8 cellular contexts compared by ENCODE assay signal in genomic region chr2:47402805-47403691, GRCh38. TPM values are rescaled to one million over a fixed set of nuclear protein-coding genes. Genes with fewer than 3 reads are reported as not detected.
DNase-seq lines count a peak whose midpoint lies in the region; ATAC-seq, FAIRE-seq and TF ChIP-seq lines count a peak whose summit lies in the region.

MSH2 (plus strand) TSS chr2:47403156; CDS start chr2:47403192, 36 bp downstream.

- H3K36me3 Mint-ChIP-seq in Caco-2 (ENCODE audit: insufficient read depth, unreplicated experiment): peaks cover 42% of the 10 kb centered on the region

- H3K4me3 ChIP-seq in Caco-2 (ENCODE audit: low read depth, low read length) (peak within 1 kb of the TSS; percentile 85), HUES48 (ENCODE audit: low read depth, low read length) (peak within 1 kb of the TSS; percentile 89), NT2/D1 (ENCODE audit: insufficient read length, low read depth) (peak within 1 kb of the TSS; percentile 91), H1 (ENCODE audit: extremely low read depth in 1 of 4, insufficient read depth in 2 of 4, low read depth in 3 of 4, low read length in 4 of 4) (peak within 1 kb of the TSS; percentile 67 to 92 (median 88)), mesenchymal stem cell (ENCODE audit: insufficient read depth in 1 of 2, low read depth in 1 of 2, low read length in 2 of 2) (peak within 1 kb of the TSS; percentile 82 to 98)

- H3K27me3 ChIP-seq in Caco-2 (replicated peaks; ENCODE audit: control insufficient read depth, insufficient read depth, low read length) (no peaks in the 10 kb centered on the region), HUES48 (ENCODE audit: control insufficient read depth, insufficient read depth, low read length) (no peaks in the 10 kb centered on the region), NT2/D1 (ENCODE audit: insufficient read depth, insufficient read length) (no peaks in the 10 kb centered on the region), H1 (replicated peaks in 1 of 4; ENCODE audit: control insufficient read depth in 3 of 4, extremely low read depth in 1 of 4, insufficient read depth in 3 of 4, low read length in 3 of 4) (no peaks in the 10 kb centered on the region), mesenchymal stem cell (ENCODE audit: control insufficient read depth in 1 of 2, insufficient read depth in 1 of 2, low read length in 2 of 2) (no peaks in the 10 kb centered on the region)

- H4K91ac ChIP-seq in H1 (replicated peaks; ENCODE audit: insufficient read length, low read length) (peak within 1 kb of the TSS; percentile 96), mesenchymal stem cell (ENCODE audit: low read length) (no peak within 1 kb of the TSS)

- H3K27ac Mint-ChIP-seq in Caco-2 (ENCODE audit: unreplicated experiment): peak within 1 kb of the TSS; percentile 91

- H3K18ac ChIP-seq in H1 (ENCODE audit: extremely low read depth, low read length) (peak within 1 kb of the TSS; percentile 85), mesenchymal stem cell (ENCODE audit: low read depth in 1 of 2, low read length in 2 of 2) (peak within 1 kb of the TSS; percentile 1 to 92)

- intact Hi-C loops in Caco-2 (cut with micrococcal nuclease; ENCODE audit: unreplicated experiment): no loop called here

- H3K9me3 ChIP-seq in Caco-2 (no peaks in the 10 kb centered on the region), HUES48 (ENCODE audit: control insufficient read depth, insufficient read depth, low read length) (peaks cover 4% of the 10 kb centered on the region), NT2/D1 (ENCODE audit: insufficient read depth, low read length) (peaks cover 13% of the 10 kb centered on the region; the same call in 1 of the 2 replicates), H1 (ENCODE audit: insufficient read depth in 2 of 2, low read depth in 1 of 2, low read length in 1 of 2) (peaks cover 0 to 9% of the 10 kb centered on the region in 2 experiments; a peak in 3 of 4 replicates), mesenchymal stem cell (ENCODE audit: control insufficient read depth, low read length) (no peaks in the 10 kb centered on the region)

- H3K9ac ChIP-seq in HUES48 (ENCODE audit: low read depth, low read length): peak within 1 kb of the TSS; percentile 90
- peak within 1 kb of the TSS; percentile 97 for H3K9ac ChIP-seq in NT2/D1 (ENCODE audit: insufficient read length, low read depth)
- H3K9ac ChIP-seq in H1 (replicated peaks in 1 of 4; ENCODE audit: extremely low read depth in 1 of 4, low read depth in 3 of 4, low read length in 3 of 4): peak within 1 kb of the TSS; percentile 81 to 93 (median 86)
- peak within 1 kb of the TSS; percentile 87 for H3K9ac ChIP-seq in mesenchymal stem cell (ENCODE audit: low read length)

- peaks cover 4% of the 10 kb centered on the region; the same call in 1 of the 2 replicates for H3K79me1 ChIP-seq in H1 (ENCODE audit: low read depth, low read length)
- H3K79me1 ChIP-seq in mesenchymal stem cell (replicated peaks; ENCODE audit: low read length, poor library complexity, severe bottlenecking): peaks cover 12% of the 10 kb centered on the region

- H2BK15ac ChIP-seq in H1 (ENCODE audit: low read length) (no peak within 1 kb of the TSS; the same call in 1 of the 2 replicates), mesenchymal stem cell (ENCODE audit: low read depth, poor library complexity, severe bottlenecking) (no peak within 1 kb of the TSS)

- no TSS peak for BruUV-seq in Caco-2 (replicated peaks; lab: Mats Ljungman, UMichigan)

- FAIRE-seq in H1 (lab: Jason Lieb, UNC): no peak

- H3K4me3 Mint-ChIP-seq in Caco-2 (ENCODE audit: unreplicated experiment): peak within 1 kb of the TSS; percentile 97

- H3K4me2 ChIP-seq in H1 (ENCODE audit: insufficient read depth in 1 of 2, low read depth in 2 of 2, low read length in 2 of 2) (peak within 1 kb of the TSS; percentile 68 to 78), mesenchymal stem cell (ENCODE audit: low read length, poor library complexity, severe bottlenecking) (peak within 1 kb of the TSS; percentile 96)

- peak within 1 kb of the TSS; percentile 98 for H3K27ac ChIP-seq in HUES48 (ENCODE audit: low read depth, low read length)
- peak within 1 kb of the TSS; percentile 93 for H3K27ac ChIP-seq in H1 (ENCODE audit: low read depth, low read length)
- peak within 1 kb of the TSS; percentile 78 for H3K27ac ChIP-seq in mesenchymal stem cell (ENCODE audit: low read length, poor library complexity, severe bottlenecking)

- H3K36me3 ChIP-seq in Caco-2 (ENCODE audit: control insufficient read depth, insufficient read depth, low read length) (no peaks in the 10 kb centered on the region), HUES48 (ENCODE audit: control insufficient read depth, insufficient read depth, low read length) (peaks cover 23% of the 10 kb centered on the region), NT2/D1 (ENCODE audit: insufficient read depth, insufficient read length, low read length) (peaks cover 32% of the 10 kb centered on the region), H1 (ENCODE audit: control insufficient read depth in 2 of 4, insufficient read depth in 4 of 4, low read length in 3 of 4) (peaks cover 0 to 17% (median 6%) of the 10 kb centered on the region in 4 experiments; a peak in 2 of 8 replicates), mesenchymal stem cell (ENCODE audit: control insufficient read depth in 1 of 2, insufficient read depth in 2 of 2, low read depth in 1 of 2, low read length in 2 of 2) (no peaks in the 10 kb centered on the region)

- CTCF ChIA-PET in Caco-2 (lab: Charles Lee): interaction anchor here (0.7 to 1.4 kb wide), 9 partner anchors 13 to 380 kb away, joined by 3 to 19 read pairs (median 3); partner anchors contain the start of gene MSH6
- CTCF ChIA-PET in H1 (lab: Charles Lee; ENCODE audit: partially characterized antibody): interaction anchor here (0.7 to 2.0 kb wide), 14 partner anchors 10 to 752 kb away, joined by 3 to 8 read pairs (median 3); no protein-coding TSS in a partner anchor

- H2AK5ac ChIP-seq in H1 (ENCODE audit: low read depth, low read length) (no peak within 1 kb of the TSS), mesenchymal stem cell (ENCODE audit: low read length, severe bottlenecking) (no peak within 1 kb of the TSS)

- no peaks in the 10 kb centered on the region for H3K27me3 Mint-ChIP-seq in Caco-2 (ENCODE audit: insufficient read depth, unreplicated experiment)

- peak; percentile 25 to 33; a peak in 3 of 4 replicates for TF ChIP-seq RAD21 in H1 (IDR thresholded peaks at IDR 0.05 in 1 of 2, conservative IDR thresholded peaks at IDR 0.05 in 1 of 2; ENCODE audit: low read depth in 2 of 2, low read length in 2 of 2)

- peak within 1 kb of the TSS; percentile 85 for H4K5ac ChIP-seq in H1 (ENCODE audit: insufficient read length, low read depth, low read length)

- H3K9me3 Mint-ChIP-seq in Caco-2 (ENCODE audit: unreplicated experiment): peaks cover 8% of the 10 kb centered on the region

- H2BK120ac ChIP-seq in H1 (replicated peaks; ENCODE audit: low read depth, low read length): peak within 1 kb of the TSS; percentile 78
- no peak within 1 kb of the TSS for H2BK120ac ChIP-seq in mesenchymal stem cell (ENCODE audit: low read depth, low read length)

- H3K23ac ChIP-seq in H1 (ENCODE audit: insufficient read length) (no peak within 1 kb of the TSS), mesenchymal stem cell (ENCODE audit: low read length in 2 of 2) (no peak within 1 kb of the TSS)

- H2BK12ac ChIP-seq in H1 (ENCODE audit: low read depth, low read length): peak within 1 kb of the TSS; percentile 98
- peak within 1 kb of the TSS in 1 of 2 experiments; percentile 7 for H2BK12ac ChIP-seq in mesenchymal stem cell (ENCODE audit: low read length in 2 of 2)

- peak in 1 of 2 experiments; percentile 78; a peak in 2 of 3 replicates for TF ChIP-seq POLR2A in H1 (IDR thresholded peaks at IDR 0.05; ENCODE audit: control extremely low read depth in 1 of 2, low read depth in 2 of 2, low read length in 2 of 2)

- peak within 1 kb of the TSS; percentile 96 for H3K56ac ChIP-seq in H1 (replicated peaks; ENCODE audit: insufficient read length, low read depth, low read length)

- H3K4ac ChIP-seq in H1 (replicated peaks; ENCODE audit: insufficient read length, low read depth, low read length) (peak within 1 kb of the TSS; percentile 71), mesenchymal stem cell (ENCODE audit: low read depth in 1 of 2, low read length in 2 of 2) (peak within 1 kb of the TSS in 1 of 2 experiments; percentile 74)

- peak in 1 of 2 experiments; percentile 3 for TF ChIP-seq CTCF in Caco-2 (IDR thresholded peaks at IDR 0.05; ENCODE audit: insufficient read depth in 1 of 2, low read depth in 1 of 2, low read length in 1 of 2, severe bottlenecking in 1 of 2, unreplicated experiment in 1 of 2)
- peak in 2 of 3 experiments; percentile 0 to 2; a peak in 2 of 4 replicates for TF ChIP-seq CTCF in H1 (IDR thresholded peaks at IDR 0.05; ENCODE audit: control extremely low read depth in 1 of 3, insufficient read depth in 1 of 3, low read depth in 1 of 3, low read length in 3 of 3)

- H3K4me1 ChIP-seq in Caco-2: peaks cover 6% of the 10 kb centered on the region
- peaks cover 19% of the 10 kb centered on the region for H3K4me1 ChIP-seq in HUES48 (ENCODE audit: control insufficient read depth, insufficient read depth, low read length)
- no peaks in the 10 kb centered on the region for H3K4me1 ChIP-seq in NT2/D1 (ENCODE audit: insufficient read depth, insufficient read length)
- peaks cover 3 to 12% (median 7%) of the 10 kb centered on the region in 4 experiments; a peak in 5 of 7 replicates for H3K4me1 ChIP-seq in H1 (replicated peaks in 1 of 4; ENCODE audit: control insufficient read depth in 3 of 4, insufficient read depth in 4 of 4, low read length in 3 of 4)
- H3K4me1 ChIP-seq in mesenchymal stem cell (ENCODE audit: control insufficient read depth, insufficient read depth, low read depth, low read length): peaks cover 6% of the 10 kb centered on the region

- H4K8ac ChIP-seq in H1 (ENCODE audit: extremely low read depth, insufficient read depth, low read length) (peak within 1 kb of the TSS; percentile 87; the same call in 1 of the 2 replicates), mesenchymal stem cell (ENCODE audit: low read length) (peak within 1 kb of the TSS; percentile 92)

- ATAC-seq in GM21390 (IDR thresholded peaks at IDR 0.05; ENCODE audit: unreplicated experiment): peak; percentile 96

- peak within 1 kb of the TSS; percentile 32; the same call in 1 of the 2 replicates for H2BK20ac ChIP-seq in H1 (ENCODE audit: low read length)

- DNase-seq in Caco-2 (peak; percentile 96), NT2/D1 (ENCODE audit: low read depth, low spot score) (peak; percentile 98), H1 (ENCODE audit: low read depth in 1 of 2, low spot score in 2 of 2) (peak; percentile 91 to 95), mesenchymal stem cell (peak; percentile 91)
- peak; percentile 71 to 88 (median 85) for DNase-seq in activated CD8-positive, alpha-beta memory T cell treated with anti-CD3 and anti-CD28 coated beads for 48 hours (ENCODE audit: low read depth in 2 of 3, low spot score in 2 of 3)
- DNase-seq in stimulated activated CD8-positive, alpha-beta memory T cell treated with anti-CD3 and anti-CD28 coated beads, Interleukin-12 subunit alpha, Interleukin-12 subunit beta, amount 100 ng/mL, for 24 hours (ENCODE audit: extremely low read depth): peak; percentile 86

- 3% methylated on average over 74 of the region's 78 CpGs; no CpG with 5 or more reads in 1 of the 2 experiments for WGBS in H1 (ENCODE audit: extremely low coverage in 1 of 2, insufficient coverage in 1 of 2, insufficient read length in 1 of 2, insufficient replicate concordance in 2 of 2, low coverage in 1 of 2, low lambda C conversion rate in 2 of 2, missing lambda C conversion rate in 1 of 2), 2 experiments
- under 1% methylated on average over 70 of the region's 78 CpGs for WGBS in mesenchymal stem cell

- peaks cover 36 to 50% of the 10 kb centered on the region in 2 experiments for H3K79me2 ChIP-seq in H1 (ENCODE audit: control insufficient read depth in 1 of 2, insufficient read depth in 2 of 2, low read length in 2 of 2)

- peak within 1 kb of the TSS; percentile 26; the same call in 1 of the 2 replicates for H2AFZ ChIP-seq in H1 (ENCODE audit: low read length)
- H2AFZ ChIP-seq in mesenchymal stem cell (ENCODE audit: low read depth, low read length): peak within 1 kb of the TSS; percentile 95

- H2BK5ac ChIP-seq in H1 (ENCODE audit: low read depth, low read length): peak within 1 kb of the TSS; percentile 97
- peak within 1 kb of the TSS; percentile 77 for H2BK5ac ChIP-seq in mesenchymal stem cell (ENCODE audit: low read depth, low read length, poor library complexity, severe bottlenecking)

- H4K20me1 ChIP-seq in H1 (replicated peaks in 1 of 2; ENCODE audit: control insufficient read depth in 1 of 2, insufficient read depth in 2 of 2, low read length in 2 of 2): peaks cover 1 to 4% of the 10 kb centered on the region in 2 experiments

- peak in 1 of 2 experiments; percentile 85; a peak in 1 of 3 replicates for TF ChIP-seq EP300 in H1 (IDR thresholded peaks at IDR 0.05; ENCODE audit: borderline replicate concordance in 1 of 2, low read depth in 2 of 2, low read length in 2 of 2)

- H3K4me1 Mint-ChIP-seq in Caco-2 (ENCODE audit: low read depth, unreplicated experiment): peaks cover 9% of the 10 kb centered on the region

- no peak within 1 kb of the TSS for H3K14ac ChIP-seq in H1 (ENCODE audit: insufficient read length)
- H3K14ac ChIP-seq in mesenchymal stem cell (ENCODE audit: low read length in 2 of 2): peak within 1 kb of the TSS in 1 of 2 experiments; percentile 92

- POLR2A ChIA-PET in Caco-2 (lab: Charles Lee) (interaction anchor here (0.6 to 2.5 kb wide), 5 partner anchors 15 to 72 kb away, joined by 3 to 18 read pairs (median 5); no protein-coding TSS in a partner anchor), H1 (lab: Charles Lee; ENCODE audit: partially characterized antibody) (interaction anchor here (0.6 to 3.8 kb wide), 30 partner anchors 8 to 380 kb away, joined by 3 to 31 read pairs (median 4); partner anchors contain the start of gene MSH6)

- H3K23me2 ChIP-seq in H1 (ENCODE audit: low read depth, low read length): peaks cover 8% of the 10 kb centered on the region

RNA-seq across cellular contexts. Expression of gene MSH2, which starts in this region (rescaled TPM):
- 70.5 and 72.5 TPM in 2 replicates for total RNA-seq in Caco-2 (2022)
- total RNA-seq in H1 (2021; fragmentation: NEBNext Ultra II Directional; extraction: Animal tissue kit (Norgen Biotek cat#: 25700)): 204 and 228 TPM in 2 replicates
- 31.8 and 64.1 TPM in 2 replicates for polyA plus RNA-seq in H1 (2011; rRNA removed)
- polyA plus RNA-seq in H1 (2011; cell fraction: cytosol; rRNA removed): 85.5 TPM
- polyA plus RNA-seq in H1 (2011; cell fraction: nucleus; rRNA removed): 32.0 TPM
- polyA plus RNA-seq in H1 (2012, experiment 1 of 2): 105 to 229 TPM (median 123 TPM) in 4 replicates
- polyA plus RNA-seq in H1 (2012, experiment 2 of 2): 11.7 TPM
- polyA plus RNA-seq in H1 (2013, experiment 1 of 2): 117 TPM
- 125 TPM for polyA plus RNA-seq in H1 (2013, experiment 2 of 2)
- polyA minus RNA-seq in H1 (2011; rRNA and poly(A)+ RNA removed): 88.6 and 131 TPM in 2 replicates
- polyA minus RNA-seq in H1 (2011; cell fraction: cytosol; rRNA and poly(A)+ RNA removed): 84.8 TPM
- 88.8 TPM for polyA minus RNA-seq in H1 (2011; cell fraction: nucleus; rRNA and poly(A)+ RNA removed)
- 7.3 TPM for polyA plus RNA-seq in mesenchymal stem cell (2013, experiment 1 of 2)
- polyA plus RNA-seq in mesenchymal stem cell (2013, experiment 2 of 2): 7.8 TPM

Comparison
In these comparisons a context has a peak if more than half of its experiments do, and no peak if none do; other contexts are left out.
1. Peak in every context shown above with its lines: DNase-seq, ATAC-seq, H3K4me3 ChIP-seq and H3K27ac ChIP-seq.